26 cellular contexts compared by ENCODE assay signal in genomic region chr9:95038666-95039065, GRCh38.
DNase-seq lines count a peak whose midpoint lies in the region; ATAC-seq and TF ChIP-seq lines count a peak whose summit lies in the region.
"Had no signal": no experiment of that assay in that cellular context is flagged by ENCODE, and none has a peak within 500 bp of the region (broad histone marks: within the 10 kb centered on the region; RNA-seq: fewer than 3 reads in every experiment).

No MANE protein-coding gene starts in this region.

- H3K4me3 ChIP-seq in dorsolateral prefrontal cortex: no peak overlapping the region
- H3K4me3 ChIP-seq in stomach: no peak overlapping the region
- H3K4me3 ChIP-seq: GM23338, heart right ventricle, K562, MG63, neural progenitor cell had no signal

- peaks cover 0 to 8% (median 2%) of the 10 kb centered on the region in 4 donors for H3K36me3 ChIP-seq in stomach
- H3K36me3 ChIP-seq: neural progenitor cell had no signal

- H3K9me3 Mint-ChIP-seq in mesothelial cell of epicardium: no peaks in the 10 kb centered on the region
- H3K9me3 Mint-ChIP-seq: activated CD4-positive, alpha-beta memory T cell treated with anti-CD3 and anti-CD28 coated beads for 36 hours; activated naive CD4-positive, alpha-beta T cell treated with anti-CD3 and anti-CD28 coated beads, Interleukin-2, amount 50 U/mL, for 24 hours; activated T-helper 17 cell treated with anti-CD3 and anti-CD28 coated beads, Interleukin-2, amount 50 U/mL, for 72 hours; CD4-positive, CD25-positive, alpha-beta regulatory T cell; GM23338; neural progenitor cell; stimulated activated effector memory CD8-positive, alpha-beta T cell treated with anti-CD3 and anti-CD28 coated beads, Interleukin-12 subunit alpha, Interleukin-12 subunit beta, amount 100 ng/mL, for 72 hours had no signal

- peaks cover 3% of the 10 kb centered on the region for H3K36me3 Mint-ChIP-seq in mesothelial cell of epicardium
- H3K36me3 Mint-ChIP-seq: stimulated activated effector memory CD8-positive, alpha-beta T cell treated with anti-CD3 and anti-CD28 coated beads, Interleukin-12 subunit alpha, Interleukin-12 subunit beta, amount 100 ng/mL, for 72 hours had no signal

- H3K4me1 Mint-ChIP-seq in mesothelial cell of epicardium: peaks cover 36% of the 10 kb centered on the region
- H3K4me1 Mint-ChIP-seq: activated naive CD4-positive, alpha-beta T cell treated with anti-CD3 and anti-CD28 coated beads, Interleukin-2, amount 50 U/mL, for 24 hours; activated T-helper 17 cell treated with anti-CD3 and anti-CD28 coated beads, Interleukin-2, amount 50 U/mL, for 72 hours; CD4-positive, CD25-positive, alpha-beta regulatory T cell; GM23338; stimulated activated effector memory CD8-positive, alpha-beta T cell treated with anti-CD3 and anti-CD28 coated beads, Interleukin-12 subunit alpha, Interleukin-12 subunit beta, amount 100 ng/mL, for 72 hours had no signal

- no peaks in the 10 kb centered on the region for H3K27me3 Mint-ChIP-seq in mesothelial cell of epicardium (ENCODE audit: low read depth)
- H3K27me3 Mint-ChIP-seq: activated CD4-positive, alpha-beta memory T cell treated with anti-CD3 and anti-CD28 coated beads for 36 hours; activated naive CD4-positive, alpha-beta T cell treated with anti-CD3 and anti-CD28 coated beads, Interleukin-2, amount 50 U/mL, for 24 hours; activated T-helper 17 cell treated with anti-CD3 and anti-CD28 coated beads, Interleukin-2, amount 50 U/mL, for 72 hours; CD4-positive, CD25-positive, alpha-beta regulatory T cell had no signal

- H3K9me3 ChIP-seq in stomach: no peaks in the 10 kb centered on the region
- H3K9me3 ChIP-seq: heart right ventricle, MG63 had no signal

- no peak for TF ChIP-seq POLR2A in stomach (IDR thresholded peaks at IDR 0.05)

- TF ChIP-seq EP300 in stomach (IDR thresholded peaks at IDR 0.05): no peak

- no peak for ATAC-seq in GM19035 (IDR thresholded peaks at IDR 0.05; ENCODE audit: unreplicated experiment)
- ATAC-seq: activated T-helper 17 cell treated with anti-CD3 and anti-CD28 coated beads, Interleukin-2, amount 50 U/mL, for 72 hours; GM23338; K562; stimulated activated effector memory CD8-positive, alpha-beta T cell treated with anti-CD3 and anti-CD28 coated beads, Interleukin-12 subunit alpha, Interleukin-12 subunit beta, amount 100 ng/mL, for 72 hours had no signal

- DNase-seq in RWPE1 (ENCODE audit: low spot score): no peak
- no peak for DNase-seq in dorsolateral prefrontal cortex
- DNase-seq in mesothelial cell of epicardium (ENCODE audit: low spot score in 2 of 2, unreplicated experiment in 2 of 2): no peak
- DNase-seq in stomach: no peak
- no peak for DNase-seq in NCI-H748 treated with DMSO at 0.1 percent for 48 hours (lab: John Stamatoyannopoulos, UW)
- DNase-seq in NCI-H2029 (lab: John Stamatoyannopoulos, UW): no peak
- DNase-seq: activated CD4-positive, alpha-beta memory T cell treated with anti-CD3 and anti-CD28 coated beads for 36 hours; activated CD8-positive, alpha-beta memory T cell treated with anti-CD3 and anti-CD28 coated beads, Interleukin-2, amount 50 U/mL, for 48 hours; anterior cingulate cortex; CD4-positive, CD25-positive, alpha-beta regulatory T cell; central memory CD4-positive, alpha-beta T cell; heart right ventricle; MG63; NCI-H446 treated with DMSO at 0.1 percent for 48 hours; OCI-M1; posterior cingulate gyrus; SHP77; small intestine; SW 1271 had no signal

- H3K4me3 Mint-ChIP-seq in mesothelial cell of epicardium: no peak overlapping the region
- H3K4me3 Mint-ChIP-seq: activated CD4-positive, alpha-beta memory T cell treated with anti-CD3 and anti-CD28 coated beads for 36 hours; activated naive CD4-positive, alpha-beta T cell treated with anti-CD3 and anti-CD28 coated beads, Interleukin-2, amount 50 U/mL, for 24 hours; activated T-helper 17 cell treated with anti-CD3 and anti-CD28 coated beads, Interleukin-2, amount 50 U/mL, for 72 hours; CD4-positive, CD25-positive, alpha-beta regulatory T cell; GM23338; neural progenitor cell; stimulated activated effector memory CD8-positive, alpha-beta T cell treated with anti-CD3 and anti-CD28 coated beads, Interleukin-12 subunit alpha, Interleukin-12 subunit beta, amount 100 ng/mL, for 72 hours had no signal

- H3K4me1 ChIP-seq in stomach: peaks cover 29 to 88% (median 67%) of the 10 kb centered on the region in 4 donors
- H3K4me1 ChIP-seq: neural progenitor cell had no signal

- CTCF ChIA-PET in RWPE1 (lab: Yijun Ruan, JAX): interaction anchor here (1.1 kb wide), 1 partner anchor 256 kb away, joined by 4 read pairs; no protein-coding TSS in a partner anchor

- 88 to 92% (median 91%) methylated on average over 9 of the region's 9 CpGs for WGBS in stomach, 5 donors

- peak overlapping the region; percentile 59 for H3K27ac ChIP-seq in RWPE1
- peak overlapping the region in 43 of 59 donors; percentile 7 to 98 (median 64) for H3K27ac ChIP-seq in dorsolateral prefrontal cortex
- H3K27ac ChIP-seq in stomach: peak overlapping the region in 4 of 5 donors; percentile 2 to 80 (median 60)
- H3K27ac ChIP-seq: neural progenitor cell had no signal

- TF ChIP-seq CTCF in RWPE1 (conservative IDR thresholded peaks at IDR 0.05; ENCODE audit: low read depth) (no peak), dorsolateral prefrontal cortex (IDR thresholded peaks at IDR 0.05 in 54 of 56, conservative IDR thresholded peaks at IDR 0.05 in 2 of 56; ENCODE audit: low read depth in 1 of 56, partially characterized antibody in 56 of 56) (no peak), mesothelial cell of epicardium (IDR thresholded peaks at IDR 0.05; ENCODE audit: unreplicated experiment) (no peak), stomach (IDR thresholded peaks at IDR 0.05) (no peak)

- H3K27me3 ChIP-seq in dorsolateral prefrontal cortex: no peaks in the 10 kb centered on the region
- no peaks in the 10 kb centered on the region for H3K27me3 ChIP-seq in stomach
- H3K27me3 ChIP-seq: heart right ventricle, MG63, neural progenitor cell had no signal

- peak overlapping the region; percentile 48 for H3K27ac Mint-ChIP-seq in mesothelial cell of epicardium
- H3K27ac Mint-ChIP-seq: activated CD4-positive, alpha-beta memory T cell treated with anti-CD3 and anti-CD28 coated beads for 36 hours; activated naive CD4-positive, alpha-beta T cell treated with anti-CD3 and anti-CD28 coated beads, Interleukin-2, amount 50 U/mL, for 24 hours; activated T-helper 17 cell treated with anti-CD3 and anti-CD28 coated beads, Interleukin-2, amount 50 U/mL, for 72 hours; CD4-positive, CD25-positive, alpha-beta regulatory T cell; GM23338; neural progenitor cell; stimulated activated effector memory CD8-positive, alpha-beta T cell treated with anti-CD3 and anti-CD28 coated beads, Interleukin-12 subunit alpha, Interleukin-12 subunit beta, amount 100 ng/mL, for 72 hours had no signal

- POLR2A ChIA-PET in RWPE1 (lab: Yijun Ruan, JAX; ENCODE audit: low non-redundant PET): no interaction called here

- intact Hi-C loops in dorsolateral prefrontal cortex (cut with DNase I) (no loop called here), stomach (cut with DNase I; ENCODE audit: low total_unique reads) (no loop called here)
